ENCODE assay signal across 8 cellular contexts in genomic region chr1:15885701-15886612, GRCh38. TPM values are rescaled to one million over a fixed set of nuclear protein-coding genes. Genes with fewer than 3 reads are reported as not detected.
A peak's percentile ranks its signal among the peaks of the same experiment; 100 is the strongest.
DNase-seq lines count a peak whose midpoint lies in the region; ATAC-seq and TF ChIP-seq lines count a peak whose summit lies in the region.

No MANE protein-coding gene starts in this region.

- peaks cover 32% of the 10 kb centered on the region for H3K4me1 ChIP-seq in muscle layer of colon (ENCODE audit: insufficient read depth, low read length)

- H3K36me3 Mint-ChIP-seq in activated T-cell treated with anti-CD3 and anti-CD28 coated beads, Interleukin-2, amount 50 U/mL, for 24 hours (ENCODE audit: low read depth), result peaks cover 77% of the 10 kb centered on the region

- TF ChIP-seq CTCF in fibroblast of pulmonary artery (IDR thresholded peaks at IDR 0.05; ENCODE audit: low read length, missing control alignments), result peak; percentile 47

- H3K27me3 ChIP-seq in muscle layer of colon (ENCODE audit: control insufficient read depth in 1 of 2, insufficient read depth in 2 of 2, low read length in 2 of 2), result no peaks in the 10 kb centered on the region

- peak overlapping the region; percentile 23 for H3K4me3 Mint-ChIP-seq in activated T-cell treated with anti-CD3 and anti-CD28 coated beads, Interleukin-2, amount 50 U/mL, for 24 hours

- DNase-seq in Daoy (ENCODE audit: low read depth) (peak; percentile 94), NCI-H460 (ENCODE audit: extremely low read depth, low read depth) (peak; percentile 60), fibroblast of pulmonary artery (ENCODE audit: low read depth) (peak; percentile 99), substantia nigra (lab: John Stamatoyannopoulos, UW) (peak; percentile 35 to 98 (median 94))
- DNase-seq in activated T-cell treated with anti-CD3 and anti-CD28 coated beads, Interleukin-2, amount 50 U/mL, for 24 hours, result peak; percentile 38

- H3K4me3 ChIP-seq in fibroblast of pulmonary artery (replicated peaks; ENCODE audit: low read depth, low read length) (peak overlapping the region; percentile 59), muscle layer of colon (ENCODE audit: low read depth in 1 of 2, low read length in 2 of 2) (peak overlapping the region; percentile 46 to 49)

- peak overlapping the region; percentile 50 for H3K9ac ChIP-seq in muscle layer of colon (ENCODE audit: low read length)

- peaks cover 66% of the 10 kb centered on the region for H3K4me1 Mint-ChIP-seq in activated T-cell treated with anti-CD3 and anti-CD28 coated beads, Interleukin-2, amount 50 U/mL, for 24 hours (ENCODE audit: low read depth)

- H3K27ac Mint-ChIP-seq in activated T-cell treated with anti-CD3 and anti-CD28 coated beads, Interleukin-2, amount 50 U/mL, for 24 hours, result peak overlapping the region; percentile 55

- H3K9me3 Mint-ChIP-seq in activated T-cell treated with anti-CD3 and anti-CD28 coated beads, Interleukin-2, amount 50 U/mL, for 24 hours, result no peaks in the 10 kb centered on the region

- no peaks in the 10 kb centered on the region for H3K36me3 ChIP-seq in muscle layer of colon (ENCODE audit: insufficient read depth, low read length)

- no peaks in the 10 kb centered on the region for H3K27me3 Mint-ChIP-seq in activated T-cell treated with anti-CD3 and anti-CD28 coated beads, Interleukin-2, amount 50 U/mL, for 24 hours

- no peaks in the 10 kb centered on the region for H3K9me3 ChIP-seq in muscle layer of colon (ENCODE audit: low read length)

- peak; percentile 55 for ATAC-seq in HG03039 (IDR thresholded peaks at IDR 0.05; ENCODE audit: unreplicated experiment)
- ATAC-seq in HG03565 (IDR thresholded peaks at IDR 0.05; ENCODE audit: unreplicated experiment), result no peak

- H3K27ac ChIP-seq in muscle layer of colon (ENCODE audit: low read depth, low read length) (peak overlapping the region; percentile 94), substantia nigra (ENCODE audit: low read depth, low read length, poor library complexity, severe bottlenecking) (peak overlapping the region; percentile 94)

RNA-seq across cellular contexts. Expression of gene SPEN, which starts 38.5 kb away (rescaled TPM):
- total RNA-seq in Daoy (2014; rRNA removed; shearing (Covaris generic)), result 14.9 and 22.3 TPM in 2 replicates
- total RNA-seq in NCI-H460 (2014; rRNA removed; shearing (Covaris generic)), result 11.3 and 14.2 TPM in 2 replicates
- polyA plus RNA-seq in NCI-H460 (2014; cell fraction: nucleus; rRNA removed), result 3.8 and 5.0 TPM in 2 replicates

Comparison
In these comparisons a context has a peak if more than half of its experiments do, and no peak if none do; other contexts are left out.
1. DNase-seq: peak in every context shown above with its lines; median percentile 99 in fibroblast of pulmonary artery; 94 in Daoy; 94 in substantia nigra; 60 in NCI-H460; 38 in activated T-cell treated with anti-CD3 and anti-CD28 coated beads, Interleukin-2, amount 50 U/mL, for 24 hours.